Comparison of ENCODE assay signal across 16 cellular contexts in the genomic region with DNA sequence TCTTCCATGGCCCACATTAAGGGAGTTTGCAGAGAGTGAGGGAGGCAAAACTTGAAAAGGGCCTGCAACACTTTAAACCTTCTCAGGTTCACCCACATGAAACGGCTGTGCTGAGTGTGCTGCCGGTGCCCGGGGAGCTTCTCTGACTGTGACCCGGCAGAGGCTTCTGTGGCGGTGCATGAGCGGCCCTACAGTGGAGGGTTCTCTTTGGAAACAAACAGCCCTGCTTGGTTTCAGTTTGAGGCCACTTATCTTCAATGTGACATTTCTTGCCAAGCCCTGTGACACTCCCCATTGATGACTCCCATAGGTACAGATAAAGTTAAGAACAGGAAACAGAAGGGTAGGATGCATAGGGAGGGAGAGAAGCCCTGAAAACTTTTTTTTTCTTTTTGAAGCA. TPM values are rescaled to one million over a fixed set of nuclear protein-coding genes. Genes with fewer than 3 reads are reported as not detected.
DNase-seq lines count a peak whose midpoint lies in the region; ATAC-seq lines count a peak whose summit lies in the region.
"Had no signal": no experiment of that assay in that cellular context is flagged by ENCODE, and none has a peak within 500 bp of the region (broad histone marks: within the 10 kb centered on the region; RNA-seq: fewer than 3 reads in every experiment).

No MANE protein-coding gene starts in this region.

- no peaks in the 10 kb centered on the region for H3K9me3 ChIP-seq in CD8-positive, alpha-beta memory T cell (ENCODE audit: low read length)
- H3K9me3 ChIP-seq: adrenal gland, tibial artery had no signal

- H3K36me3 Mint-ChIP-seq in CD8-positive, alpha-beta memory T cell, result peaks cover 7 to 79% (median 29%) of the 10 kb centered on the region in 3 donors
- peaks cover 5% of the 10 kb centered on the region for H3K36me3 Mint-ChIP-seq in activated naive CD8-positive, alpha-beta T cell

- CTCF ChIA-PET in CD8-positive, alpha-beta memory T cell (lab: Charles Lee), result no interaction called here

- peaks cover 8 to 9% (median 8%) of the 10 kb centered on the region in 3 donors for H3K4me1 Mint-ChIP-seq in CD8-positive, alpha-beta memory T cell
- H3K4me1 Mint-ChIP-seq in activated naive CD8-positive, alpha-beta T cell (ENCODE audit: low read depth), result peaks cover 44% of the 10 kb centered on the region

- H3K27me3 Mint-ChIP-seq in CD8-positive, alpha-beta memory T cell, result no peaks in the 10 kb centered on the region
- H3K27me3 Mint-ChIP-seq in activated naive CD8-positive, alpha-beta T cell, result no peaks in the 10 kb centered on the region

- H3K4me3 Mint-ChIP-seq in CD8-positive, alpha-beta memory T cell, result peak overlapping the region in 1 of 7 donors; percentile 7
- peak overlapping the region; percentile 60 for H3K4me3 Mint-ChIP-seq in activated naive CD8-positive, alpha-beta T cell

- no peaks in the 10 kb centered on the region for H3K9me3 Mint-ChIP-seq in CD8-positive, alpha-beta memory T cell
- no peaks in the 10 kb centered on the region for H3K9me3 Mint-ChIP-seq in activated naive CD8-positive, alpha-beta T cell (ENCODE audit: low read depth)

- POLR2A ChIA-PET in CD8-positive, alpha-beta memory T cell (lab: Charles Lee), result no interaction called here

- peak overlapping the region; percentile 44 to 85 (median 73) for H3K27ac Mint-ChIP-seq in CD8-positive, alpha-beta memory T cell
- H3K27ac Mint-ChIP-seq in activated naive CD8-positive, alpha-beta T cell, result peak overlapping the region; percentile 85

- H3K36me3 ChIP-seq in CD8-positive, alpha-beta memory T cell (ENCODE audit: insufficient read depth, low read length), result peaks cover 17% of the 10 kb centered on the region

- no peak overlapping the region for H3K27ac ChIP-seq in CD8-positive, alpha-beta memory T cell (ENCODE audit: low read depth, low read length)
- H3K27ac ChIP-seq: adrenal gland, tibial artery had no signal

- H3K27me3 ChIP-seq in CD8-positive, alpha-beta memory T cell (ENCODE audit: insufficient read depth, low read length, poor library complexity, severe bottlenecking), result no peaks in the 10 kb centered on the region
- H3K27me3 ChIP-seq: adrenal gland, tibial artery had no signal

- H3K4me1 ChIP-seq in CD8-positive, alpha-beta memory T cell (ENCODE audit: insufficient read depth, low read length), result peaks cover 18% of the 10 kb centered on the region

- no peak for ATAC-seq in HG03521 (IDR thresholded peaks at IDR 0.05; ENCODE audit: unreplicated experiment)

- no peak overlapping the region for H3K4me3 ChIP-seq in CD8-positive, alpha-beta memory T cell (ENCODE audit: low read length)
- H3K4me3 ChIP-seq: adrenal gland, tibial artery had no signal

- DNase-seq in CD8-positive, alpha-beta memory T cell, result peak in 2 of 5 donors; percentile 37 to 86
- DNase-seq in activated CD4-positive, CD25-positive, alpha-beta regulatory T cell treated with anti-CD3 and anti-CD28 coated beads, Interleukin-2, amount 50 U/mL, for 72 hours, result peak; percentile 41
- peak; percentile 17 to 36 for DNase-seq in stimulated activated CD4-positive, alpha-beta T cell treated with anti-CD3 and anti-CD28 coated beads, Interleukin-12 subunit alpha, Interleukin-12 subunit beta, amount 100 ng/mL, for 24 hours (ENCODE audit: low read depth in 2 of 2)
- DNase-seq in MV-4-11 (lab: John Stamatoyannopoulos, UW) (no peak), NCI-H1930 (lab: John Stamatoyannopoulos, UW) (no peak), DMS79 (lab: John Stamatoyannopoulos, UW) (no peak)
- DNase-seq: adrenal gland, AML-193, NCI-H146, nucleus accumbens, tibial artery had no signal

RNA-seq across cellular contexts. Expression of gene FAM118A, which starts 31.8 kb away (rescaled TPM):
- 10 to 100 TPM; 28.1 to 28.4 TPM for total RNA-seq in CD8-positive, alpha-beta memory T cell
- polyA plus RNA-seq in CD8-positive, alpha-beta memory T cell, result 27.8 TPM

RNA-seq across cellular contexts. Expression of gene UPK3A, which starts 56.8 kb away (rescaled TPM):
- not detected for total RNA-seq in CD8-positive, alpha-beta memory T cell
- polyA plus RNA-seq in CD8-positive, alpha-beta memory T cell, result not detected
- total RNA-seq: adrenal gland; G401; HT1080; T-helper 1 cell treated with Interleukin-12 subunit alpha and Interleukin-12 subunit beta and Interleukin-4 antibody, amounts not matched to agents 30 ng/mL and 1 ng/mL, for 36 hours had no signal

Comparison
In these comparisons a context has a peak if more than half of its experiments do, and no peak if none do; other contexts are left out.
1. DNase-seq: peak in activated CD4-positive, CD25-positive, alpha-beta regulatory T cell treated with anti-CD3 and anti-CD28 coated beads, Interleukin-2, amount 50 U/mL, for 72 hours (single experiment) and stimulated activated CD4-positive, alpha-beta T cell treated with anti-CD3 and anti-CD28 coated beads, Interleukin-12 subunit alpha, Interleukin-12 subunit beta, amount 100 ng/mL, for 24 hours (2 of 2); none in MV-4-11 (single experiment), NCI-H1930 (0 of 2) and DMS79 (single experiment).